In genomic region chrX:72478351-72478750, GRCh38 we compare ENCODE assay signal across 21 cellular contexts.
A peak's percentile ranks its signal among the peaks of the same experiment; 100 is the strongest.
DNase-seq lines count a peak whose midpoint lies in the region; ATAC-seq and TF ChIP-seq lines count a peak whose summit lies in the region.
"Had no signal": no experiment of that assay in that cellular context is flagged by ENCODE, and none has a peak within 500 bp of the region (broad histone marks: within the 10 kb centered on the region; RNA-seq: fewer than 3 reads in every experiment).

No MANE protein-coding gene starts in this region.

- H3K27ac ChIP-seq in 22Rv1: peak overlapping the region; percentile 64
- H3K27ac ChIP-seq: BLaER1 treated with 17β-estradiol and CSF1 and Interleukin-3, amounts not matched to agents 10 nM and 100 nM; SJSA1 had no signal

- H3K4me3 ChIP-seq in BE2C (ENCODE audit: low read depth, low read length) (no peak overlapping the region), adipocyte (ENCODE audit: low read length) (no peak overlapping the region)
- H3K4me3 ChIP-seq: BLaER1 treated with 17β-estradiol and CSF1 and Interleukin-3, amounts not matched to agents 10 nM and 100 nM; SJSA1 had no signal

- no peaks in the 10 kb centered on the region for H3K36me3 ChIP-seq in BE2C
- peaks cover 12% of the 10 kb centered on the region for H3K36me3 ChIP-seq in adipocyte (ENCODE audit: control insufficient read depth, insufficient read depth, low read length, severe bottlenecking)
- H3K36me3 ChIP-seq: SJSA1 had no signal

- ATAC-seq in left lobe of liver (peak; percentile 81), HG03442 (IDR thresholded peaks at IDR 0.05; ENCODE audit: unreplicated experiment) (no peak)
- ATAC-seq: CD8-positive, alpha-beta T cell; HCT116 had no signal

- DNase-seq in BE2C (peak; percentile 9), adipocyte (ENCODE audit: low read depth) (no peak), left lobe of liver (ENCODE audit: low spot score) (peak; percentile 57), NCI-H146 treated with DMSO at 0.1 percent for 48 hours (lab: John Stamatoyannopoulos, UW; ENCODE audit: unreplicated experiment) (no peak)
- DNase-seq in stimulated activated CD4-positive, alpha-beta T cell treated with anti-CD3 and anti-CD28 coated beads, Interleukin-12 subunit alpha, Interleukin-12 subunit beta, amount 100 ng/mL, for 4 hours: no peak
- DNase-seq: ACHN; Calu3; CD8-positive, alpha-beta T cell; DMS153; NCI-H1105; NCI-H187; NCI-H226; NCI-H524; NCI-H82; OCI-M1; SW 1271 had no signal

- H3K4me1 ChIP-seq in BE2C (peaks cover 18% of the 10 kb centered on the region), adipocyte (ENCODE audit: control insufficient read depth, insufficient read depth, low read length) (peaks cover 27% of the 10 kb centered on the region)
- H3K4me1 ChIP-seq: BLaER1 treated with 17β-estradiol and CSF1 and Interleukin-3, amounts not matched to agents 10 nM and 100 nM; SJSA1 had no signal

- H3K9me3 ChIP-seq in BE2C (no peaks in the 10 kb centered on the region), adipocyte (ENCODE audit: control insufficient read depth, low read length) (peaks cover 6% of the 10 kb centered on the region)
- H3K9me3 ChIP-seq: SJSA1 had no signal

- H3K9ac ChIP-seq in adipocyte (ENCODE audit: low read length): peak overlapping the region; percentile 16
- H3K9ac ChIP-seq: BLaER1 treated with 17β-estradiol and CSF1 and Interleukin-3, amounts not matched to agents 10 nM and 100 nM had no signal

- no peaks in the 10 kb centered on the region for H3K27me3 ChIP-seq in BE2C
- peaks cover 27% of the 10 kb centered on the region for H3K27me3 ChIP-seq in adipocyte (replicated peaks; ENCODE audit: control insufficient read depth, insufficient read depth, low read length)
- H3K27me3 ChIP-seq: SJSA1 had no signal

- no peak for TF ChIP-seq CTCF in 22Rv1 (IDR thresholded peaks at IDR 0.05)
- no peak for TF ChIP-seq CTCF in BE2C (IDR thresholded peaks at IDR 0.05; ENCODE audit: low read depth, low read length)

Comparison
In these comparisons a context has a peak if more than half of its experiments do, and no peak if none do; other contexts are left out.
1. DNase-seq: peak in BE2C (single experiment) and left lobe of liver (single experiment); none in adipocyte (single experiment), NCI-H146 treated with DMSO at 0.1 percent for 48 hours (single experiment) and stimulated activated CD4-positive, alpha-beta T cell treated with anti-CD3 and anti-CD28 coated beads, Interleukin-12 subunit alpha, Interleukin-12 subunit beta, amount 100 ng/mL, for 4 hours (single experiment).